ENCODE assay signal across 16 cellular contexts in the genomic region with DNA sequence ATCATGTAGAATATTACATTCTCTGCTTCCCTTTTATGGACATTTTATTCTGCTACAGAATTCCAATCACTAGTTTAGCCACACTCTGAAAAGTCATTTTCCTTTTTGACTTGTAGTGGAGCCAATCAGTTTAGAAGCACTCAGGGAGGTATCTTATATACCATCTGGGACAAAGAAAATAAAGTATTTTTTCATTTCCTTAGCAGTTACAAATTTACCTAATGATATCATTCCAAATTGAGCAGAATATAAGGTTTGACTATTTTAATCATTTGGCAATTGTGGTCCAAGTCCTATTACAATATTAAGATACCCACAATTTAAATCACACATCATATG.
DNase-seq lines count a peak whose midpoint lies in the region; ATAC-seq and TF ChIP-seq lines count a peak whose summit lies in the region.
"Had no signal": no experiment of that assay in that cellular context is flagged by ENCODE, and none has a peak within 500 bp of the region (broad histone marks: within the 10 kb centered on the region; RNA-seq: fewer than 3 reads in every experiment).

No MANE protein-coding gene starts in this region.

- POLR2A ChIA-PET in SK-N-SH (lab: Yijun Ruan, JAX) = no interaction called here

- no peak overlapping the region for H2BK5ac ChIP-seq in trophoblast cell (ENCODE audit: low read depth, low read length, poor library complexity)

- H3K27me3 Mint-ChIP-seq in natural killer cell (ENCODE audit: low read depth in 2 of 2) (no peaks in the 10 kb centered on the region), mesothelial cell of epicardium (ENCODE audit: low read depth) (peaks cover 60% of the 10 kb centered on the region)

- H3K36me3 Mint-ChIP-seq in natural killer cell = peaks cover 11% of the 10 kb centered on the region
- no peaks in the 10 kb centered on the region for H3K36me3 Mint-ChIP-seq in mesothelial cell of epicardium
- H3K36me3 Mint-ChIP-seq: CD14-positive monocyte had no signal

- DNase-seq in SK-N-SH (no peak), esophagus muscularis mucosa (ENCODE audit: extremely low spot score) (no peak), trophoblast cell (no peak), tibial artery (no peak), NCI-H2029 (lab: John Stamatoyannopoulos, UW) (no peak), natural killer cell (no peak), mesothelial cell of epicardium (ENCODE audit: low spot score in 2 of 2, unreplicated experiment in 2 of 2) (no peak)
- no peak for DNase-seq in effector CD8-positive, alpha-beta T cell (lab: John Stamatoyannopoulos, UW)
- DNase-seq: DMS 273 treated with DMSO at 0.1 percent for 48 hours, NCI-H187, NCI-H2171, NCI-H446, NCI-H748 treated with DMSO at 0.1 percent for 48 hours had no signal

- H4K20me1 ChIP-seq in SK-N-SH (ENCODE audit: insufficient read depth) = no peaks in the 10 kb centered on the region

- no peak overlapping the region for H4K91ac ChIP-seq in trophoblast cell (ENCODE audit: low read depth, low read length)

- H3K27ac Mint-ChIP-seq in natural killer cell (no peak overlapping the region), mesothelial cell of epicardium (no peak overlapping the region)
- H3K27ac Mint-ChIP-seq: CD14-positive monocyte, GM23338 had no signal

- H3K18ac ChIP-seq in trophoblast cell (ENCODE audit: low read length) = no peak overlapping the region

- no peak overlapping the region for H2BK12ac ChIP-seq in trophoblast cell (ENCODE audit: low read length)

- H4K12ac ChIP-seq in trophoblast cell (ENCODE audit: low read depth, low read length) = no peak overlapping the region

- ATAC-seq in natural killer cell = no peak
- ATAC-seq: GM23338, HCT116 had no signal

- H2BK120ac ChIP-seq in trophoblast cell (ENCODE audit: insufficient read depth, low read length, poor library complexity) = no peak overlapping the region

- H3K9me2 ChIP-seq in SK-N-SH = no peaks in the 10 kb centered on the region

- intact Hi-C loops in esophagus muscularis mucosa (cut with DNase I) = no loop called here
- intact Hi-C loops in tibial artery (cut with DNase I; ENCODE audit: low total_unique reads) = no loop called here
- intact Hi-C loops in natural killer cell (cut with micrococcal nuclease) = no loop called here

- CTCF ChIA-PET in SK-N-SH (lab: Yijun Ruan, JAX) = interaction anchor here (1.0 kb wide), 2 partner anchors 9 to 62 kb away, joined by 3 read pairs; no protein-coding TSS in a partner anchor

- no peak overlapping the region for H4K8ac ChIP-seq in trophoblast cell (ENCODE audit: low read depth, low read length)

- no peak overlapping the region for H3K14ac ChIP-seq in trophoblast cell (ENCODE audit: low read length)

- no peak for TF ChIP-seq POLR2A in esophagus muscularis mucosa (IDR thresholded peaks at IDR 0.05; ENCODE audit: low read depth)

- no peak overlapping the region for H2AK5ac ChIP-seq in trophoblast cell (ENCODE audit: low read length)

- peaks cover 31% of the 10 kb centered on the region for H3K79me1 ChIP-seq in trophoblast cell (ENCODE audit: low read length)

- peaks cover 32% of the 10 kb centered on the region for H3F3A ChIP-seq in SK-N-SH (replicated peaks; ENCODE audit: insufficient read depth)

- H3K36me3 ChIP-seq in SK-N-SH (replicated peaks in 1 of 2; ENCODE audit: control insufficient read depth in 1 of 2, insufficient read depth in 2 of 2, low read length in 1 of 2) (no peaks in the 10 kb centered on the region), esophagus muscularis mucosa (no peaks in the 10 kb centered on the region), trophoblast cell (ENCODE audit: control insufficient read depth in 1 of 2, insufficient read depth in 2 of 2, low read length in 2 of 2) (no peaks in the 10 kb centered on the region), tibial artery (no peaks in the 10 kb centered on the region)

- H3K9ac ChIP-seq in SK-N-SH (no peak overlapping the region), trophoblast cell (ENCODE audit: low read length) (no peak overlapping the region)

- H3K23ac ChIP-seq in trophoblast cell (ENCODE audit: low read length) = no peak overlapping the region

- H3K27me3 ChIP-seq in SK-N-SH (ENCODE audit: insufficient read depth) = no peaks in the 10 kb centered on the region
- H3K27me3 ChIP-seq in esophagus muscularis mucosa = no peaks in the 10 kb centered on the region
- H3K27me3 ChIP-seq in trophoblast cell (ENCODE audit: insufficient read depth, low read length) = no peaks in the 10 kb centered on the region
- no peaks in the 10 kb centered on the region for H3K27me3 ChIP-seq in tibial artery

- H3K4me2 ChIP-seq in SK-N-SH (peak overlapping the region; percentile 71; the same call in 1 of the 2 replicates), trophoblast cell (ENCODE audit: low read length) (no peak overlapping the region)
- H3K4me2 ChIP-seq: GM23338 had no signal

- H3K4me1 Mint-ChIP-seq in natural killer cell = peaks cover 43 to 51% of the 10 kb centered on the region in 2 donors
- peaks cover 45% of the 10 kb centered on the region for H3K4me1 Mint-ChIP-seq in mesothelial cell of epicardium
- H3K4me1 Mint-ChIP-seq: CD14-positive monocyte, GM23338 had no signal

- H3K79me2 ChIP-seq in SK-N-SH (ENCODE audit: insufficient read depth) (no peaks in the 10 kb centered on the region), trophoblast cell (ENCODE audit: control insufficient read depth, insufficient read depth, low read length, poor library complexity) (peaks cover 3% of the 10 kb centered on the region)

- TF ChIP-seq RAD21 in SK-N-SH (IDR thresholded peaks at IDR 0.05; ENCODE audit: low read length) = no peak

- no peak overlapping the region for H3K4ac ChIP-seq in trophoblast cell (ENCODE audit: low read depth, low read length)

- peaks cover 26 to 27% of the 10 kb centered on the region in 2 experiments for H3K4me1 ChIP-seq in SK-N-SH (ENCODE audit: control insufficient read depth in 1 of 2, insufficient read depth in 2 of 2, low read depth in 1 of 2, low read length in 1 of 2)
- H3K4me1 ChIP-seq in esophagus muscularis mucosa = peaks cover 29 to 81% (median 69%) of the 10 kb centered on the region in 4 donors
- peaks cover 4 to 15% of the 10 kb centered on the region in 2 experiments for H3K4me1 ChIP-seq in trophoblast cell (ENCODE audit: control insufficient read depth in 1 of 2, insufficient read depth in 2 of 2, low read length in 2 of 2)
- peaks cover 0 to 49% (median 19%) of the 10 kb centered on the region in 4 donors for H3K4me1 ChIP-seq in tibial artery

- no peak overlapping the region for H3K4me3 Mint-ChIP-seq in natural killer cell
- no peak overlapping the region for H3K4me3 Mint-ChIP-seq in mesothelial cell of epicardium
- H3K4me3 Mint-ChIP-seq: CD14-positive monocyte, GM23338 had no signal

- TF ChIP-seq CTCF in SK-N-SH (IDR thresholded peaks at IDR 0.05) = no peak
- TF ChIP-seq CTCF in esophagus muscularis mucosa (IDR thresholded peaks at IDR 0.05) = no peak
- no peak for TF ChIP-seq CTCF in tibial artery (IDR thresholded peaks at IDR 0.05)
- no peak for TF ChIP-seq CTCF in natural killer cell (IDR thresholded peaks at IDR 0.05)
- TF ChIP-seq CTCF in mesothelial cell of epicardium (IDR thresholded peaks at IDR 0.05; ENCODE audit: unreplicated experiment) = no peak

- H3K27ac ChIP-seq in SK-N-SH (ENCODE audit: low read depth in 2 of 2, low read length in 1 of 2) = peak overlapping the region; percentile 84 to 93
- peak overlapping the region; percentile 77 to 85 (median 82) for H3K27ac ChIP-seq in esophagus muscularis mucosa (replicated peaks in 1 of 4)
- peak overlapping the region; percentile 52 for H3K27ac ChIP-seq in trophoblast cell (ENCODE audit: low read depth, low read length)
- peak overlapping the region; percentile 52 to 58 for H3K27ac ChIP-seq in tibial artery

- H3K9me3 ChIP-seq in SK-N-SH (no peaks in the 10 kb centered on the region), esophagus muscularis mucosa (no peaks in the 10 kb centered on the region), trophoblast cell (ENCODE audit: insufficient read depth, low read depth, low read length) (peaks cover 2% of the 10 kb centered on the region), tibial artery (no peaks in the 10 kb centered on the region)

- TF ChIP-seq EP300 in SK-N-SH (IDR thresholded peaks at IDR 0.05; ENCODE audit: borderline replicate concordance in 1 of 2, low read depth in 1 of 2, low read length in 1 of 2) (peak; percentile 12 to 68; a peak in 1 of 4 replicates), esophagus muscularis mucosa (IDR thresholded peaks at IDR 0.05) (no peak)

- no peak overlapping the region; a peak in 1 of 4 replicates for H3K4me3 ChIP-seq in SK-N-SH (ENCODE audit: low read depth in 2 of 2, low read length in 1 of 2)
- no peak overlapping the region for H3K4me3 ChIP-seq in esophagus muscularis mucosa
- no peak overlapping the region for H3K4me3 ChIP-seq in trophoblast cell (ENCODE audit: low read depth, low read length)
- H3K4me3 ChIP-seq in tibial artery = no peak overlapping the region
- H3K4me3 ChIP-seq: GM23338 had no signal

- H3K9me3 Mint-ChIP-seq in natural killer cell (no peaks in the 10 kb centered on the region), mesothelial cell of epicardium (peaks cover 10% of the 10 kb centered on the region)
- H3K9me3 Mint-ChIP-seq: GM23338 had no signal

- H2AFZ ChIP-seq in SK-N-SH (ENCODE audit: low read depth) (no peak overlapping the region), trophoblast cell (ENCODE audit: insufficient read depth, low read length, poor library complexity) (no peak overlapping the region)
- H2AFZ ChIP-seq: GM23338 had no signal

TF ChIP-seq in SK-N-SH, 30 proteins besides CTCF, POLR2A, EP300 and RAD21 (continues in another document):
- peak; percentile 54; the same call in 1 of the 2 replicates for TF ChIP-seq FOXM1 (IDR thresholded peaks at IDR 0.05; ENCODE audit: low read depth)
- TF ChIP-seq EZH2phosphoT487 (IDR thresholded peaks at IDR 0.05; ENCODE audit: borderline replicate concordance, low read depth) = no peak
- TF ChIP-seq, protein P1, sequence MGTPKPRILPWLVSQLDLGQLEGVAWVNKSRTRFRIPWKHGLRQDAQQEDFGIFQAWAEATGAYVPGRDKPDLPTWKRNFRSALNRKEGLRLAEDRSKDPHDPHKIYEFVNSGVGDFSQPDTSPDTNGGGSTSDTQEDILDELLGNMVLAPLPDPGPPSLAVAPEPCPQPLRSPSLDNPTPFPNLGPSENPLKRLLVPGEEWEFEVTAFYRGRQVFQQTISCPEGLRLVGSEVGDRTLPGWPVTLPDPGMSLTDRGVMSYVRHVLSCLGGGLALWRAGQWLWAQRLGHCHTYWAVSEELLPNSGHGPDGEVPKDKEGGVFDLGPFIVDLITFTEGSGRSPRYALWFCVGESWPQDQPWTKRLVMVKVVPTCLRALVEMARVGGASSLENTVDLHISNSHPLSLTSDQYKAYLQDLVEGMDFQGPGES (IDR thresholded peaks at IDR 0.05; ENCODE audit: low read depth, low read length) = no peak
- no peak for TF ChIP-seq FOSL2 (IDR thresholded peaks at IDR 0.05; ENCODE audit: borderline replicate concordance, low read depth)
- no peak for TF ChIP-seq NRF1 (IDR thresholded peaks at IDR 0.05; ENCODE audit: low read depth, low read length)
- TF ChIP-seq CHD2 (IDR thresholded peaks at IDR 0.05; ENCODE audit: low read length, partially characterized antibody) = no peak
